ENCODE assay signal across 7 cellular contexts in genomic region chr14:89040438-89041244, GRCh38.
DNase-seq lines count a peak whose midpoint lies in the region; ATAC-seq and TF ChIP-seq lines count a peak whose summit lies in the region.

No MANE protein-coding gene starts in this region.

- POLR2A ChIA-PET in activated CD4-positive, alpha-beta T cell treated with anti-CD3 and anti-CD28 coated beads for 36 hours (lab: Charles Lee): interaction anchor here (0.6 kb wide), 1 partner anchor 549 kb away, joined by 3 read pairs; no protein-coding TSS in a partner anchor

- intact Hi-C loops in activated CD4-positive, alpha-beta T cell treated with anti-CD3 and anti-CD28 coated beads for 36 hours (cut with DNase I, micrococcal nuclease): loop anchor here (1.0 to 10.0 kb wide), 10 partner anchors 137 to 875 kb away; no protein-coding TSS in a partner anchor

- CTCF ChIA-PET in activated CD4-positive, alpha-beta T cell treated with anti-CD3 and anti-CD28 coated beads for 36 hours (lab: Charles Lee): interaction anchor here (0.6 to 2.0 kb wide), 13 partner anchors 13 to 896 kb away, joined by 3 to 12 read pairs (median 3); no protein-coding TSS in a partner anchor

- H3K4me1 Mint-ChIP-seq in activated CD4-positive, alpha-beta T cell treated with anti-CD3 and anti-CD28 coated beads for 36 hours: peaks cover 11% of the 10 kb centered on the region
- H3K4me1 Mint-ChIP-seq in chondrocyte (ENCODE audit: low read depth): peaks cover 19% of the 10 kb centered on the region

- DNase-seq in NCI-H345 treated with DMSO at 0.1 percent for 48 hours (lab: John Stamatoyannopoulos, UW; ENCODE audit: unreplicated experiment) (peak; percentile 79), chondrocyte (ENCODE audit: low spot score) (no peak), kidney tubule cell (ENCODE audit: low spot score) (peak; percentile 95)
- DNase-seq in activated CD4-positive, alpha-beta T cell treated with anti-CD3 and anti-CD28 coated beads for 36 hours: peak; percentile 91
- peak; percentile 50 to 85 for DNase-seq in stimulated activated CD4-positive, alpha-beta T cell treated with anti-CD3 and anti-CD28 coated beads, Interleukin-1b, Interleukin-23, amount 100 ng/mL, for 1 hour (ENCODE audit: low read depth in 2 of 2)

- ATAC-seq in GM18498 (IDR thresholded peaks at IDR 0.05; ENCODE audit: unreplicated experiment): peak; percentile 72
- peak; percentile 70 for ATAC-seq in HG03103 (IDR thresholded peaks at IDR 0.05; ENCODE audit: low read depth, unreplicated experiment)
- peak; percentile 83 for ATAC-seq in activated CD4-positive, alpha-beta T cell treated with anti-CD3 and anti-CD28 coated beads for 36 hours

- peak; percentile 100 for TF ChIP-seq CTCF in chondrocyte (IDR thresholded peaks at IDR 0.05)

- H3K4me3 Mint-ChIP-seq in activated CD4-positive, alpha-beta T cell treated with anti-CD3 and anti-CD28 coated beads for 36 hours: peak overlapping the region; percentile 59
- H3K4me3 Mint-ChIP-seq in chondrocyte (ENCODE audit: unreplicated experiment): peak overlapping the region; percentile 79

- peak overlapping the region; percentile 81 for H3K27ac Mint-ChIP-seq in activated CD4-positive, alpha-beta T cell treated with anti-CD3 and anti-CD28 coated beads for 36 hours
- H3K27ac Mint-ChIP-seq in chondrocyte (ENCODE audit: unreplicated experiment): peak overlapping the region; percentile 96

- peaks cover 20% of the 10 kb centered on the region for H3K27me3 Mint-ChIP-seq in activated CD4-positive, alpha-beta T cell treated with anti-CD3 and anti-CD28 coated beads for 36 hours
- no peaks in the 10 kb centered on the region for H3K27me3 Mint-ChIP-seq in chondrocyte (ENCODE audit: low read depth)

- peaks cover 2% of the 10 kb centered on the region for H3K9me3 Mint-ChIP-seq in activated CD4-positive, alpha-beta T cell treated with anti-CD3 and anti-CD28 coated beads for 36 hours (ENCODE audit: low read depth)
- H3K9me3 Mint-ChIP-seq in chondrocyte (ENCODE audit: low read depth): peaks cover 14% of the 10 kb centered on the region

- no peaks in the 10 kb centered on the region for H3K36me3 Mint-ChIP-seq in activated CD4-positive, alpha-beta T cell treated with anti-CD3 and anti-CD28 coated beads for 36 hours (ENCODE audit: low read depth)
- H3K36me3 Mint-ChIP-seq in chondrocyte (ENCODE audit: low read depth): peaks cover 2% of the 10 kb centered on the region
